8 cellular contexts compared by ENCODE assay signal in the genomic region with DNA sequence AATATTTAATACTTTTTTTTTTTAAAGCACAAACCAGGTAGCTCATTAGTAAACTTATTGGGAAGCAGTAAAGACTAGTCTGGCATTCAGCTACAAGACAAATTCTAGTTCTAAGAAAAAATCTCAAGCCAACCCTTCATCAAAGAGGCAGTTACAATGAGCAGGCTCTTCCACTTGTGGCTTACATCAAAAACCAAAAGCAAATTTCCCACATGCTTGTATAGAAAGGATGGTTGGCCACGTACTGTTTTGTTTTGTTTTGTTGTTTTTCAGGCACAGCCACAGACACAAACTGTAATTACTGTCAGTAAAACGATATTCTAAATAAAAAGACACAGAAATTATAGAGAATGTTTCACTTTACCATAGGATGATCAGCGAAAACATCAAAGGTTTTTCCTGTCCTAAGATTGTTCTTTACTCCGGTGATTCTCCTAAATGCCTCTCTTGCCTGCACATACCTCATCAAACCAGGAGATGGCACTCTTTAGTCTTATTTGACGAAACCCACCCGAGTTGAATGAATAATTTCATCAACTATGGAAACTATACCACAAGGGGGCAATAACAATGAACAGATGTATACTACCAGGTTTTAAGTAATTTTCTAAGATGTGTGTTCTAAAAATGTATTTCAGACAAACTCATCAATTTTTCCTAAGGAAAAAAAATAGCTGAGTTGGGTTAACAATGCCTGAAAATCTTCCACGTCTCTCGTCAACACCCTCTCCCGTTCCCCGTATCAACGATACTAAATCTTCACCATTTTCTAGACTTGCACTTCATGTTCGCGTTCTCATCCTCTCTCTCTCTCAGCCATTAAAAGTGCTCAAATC. TPM values are rescaled to one million over a fixed set of nuclear protein-coding genes. Genes with fewer than 3 reads are reported as not detected.
A peak's percentile ranks its signal among the peaks of the same experiment; 100 is the strongest.
DNase-seq lines count a peak whose midpoint lies in the region; ATAC-seq and TF ChIP-seq lines count a peak whose summit lies in the region.

No MANE protein-coding gene starts in this region.

- peak; percentile 97 for TF ChIP-seq CTCF in LNCaP clone FGC (IDR thresholded peaks at IDR 0.05; ENCODE audit: control insufficient read depth, extremely low read depth, insufficient read depth)
- TF ChIP-seq CTCF in Peyer's patch (IDR thresholded peaks at IDR 0.05), result peak; percentile 90 to 100 (median 100)

- no peaks in the 10 kb centered on the region for H3K9me3 ChIP-seq in Peyer's patch
- H3K9me3 ChIP-seq in trophoblast cell (ENCODE audit: insufficient read depth, low read depth, low read length), result no peaks in the 10 kb centered on the region

- no peak overlapping the region for H2BK120ac ChIP-seq in trophoblast cell (ENCODE audit: insufficient read depth, low read length, poor library complexity)

- 100% methylated on average over 7 of the region's 13 CpGs for WGBS in trophoblast cell (ENCODE audit: extremely low coverage, insufficient coverage, insufficient read length)

- H3K23ac ChIP-seq in trophoblast cell (ENCODE audit: low read length), result no peak overlapping the region

- H3K79me1 ChIP-seq in trophoblast cell (ENCODE audit: low read length), result no peaks in the 10 kb centered on the region

- no peak overlapping the region for H3K4ac ChIP-seq in trophoblast cell (ENCODE audit: low read depth, low read length)

- no peak overlapping the region for H4K8ac ChIP-seq in trophoblast cell (ENCODE audit: low read depth, low read length)

- no peak overlapping the region for H3K4me2 ChIP-seq in trophoblast cell (ENCODE audit: low read length)

- no peak overlapping the region for H3K14ac ChIP-seq in trophoblast cell (ENCODE audit: low read length)

- H3K4me3 ChIP-seq in LNCaP clone FGC (ENCODE audit: low read depth, low read length) (no peak overlapping the region), Peyer's patch (peak overlapping the region in 3 of 4 donors; percentile 4 to 24 (median 13)), trophoblast cell (ENCODE audit: low read depth, low read length) (no peak overlapping the region)

- H3K79me2 ChIP-seq in trophoblast cell (ENCODE audit: control insufficient read depth, insufficient read depth, low read length, poor library complexity), result no peaks in the 10 kb centered on the region

- no peaks in the 10 kb centered on the region for H3K27me3 ChIP-seq in Peyer's patch
- no peaks in the 10 kb centered on the region for H3K27me3 ChIP-seq in trophoblast cell (ENCODE audit: insufficient read depth, low read length)

- no peak overlapping the region for H3K9ac ChIP-seq in trophoblast cell (ENCODE audit: low read length)

- peaks cover 0 to 7% (median 0%) of the 10 kb centered on the region in 4 donors for H3K4me1 ChIP-seq in Peyer's patch
- H3K4me1 ChIP-seq in trophoblast cell (ENCODE audit: control insufficient read depth in 1 of 2, insufficient read depth in 2 of 2, low read length in 2 of 2), result peaks cover 3 to 4% of the 10 kb centered on the region in 2 experiments

- H3K36me3 ChIP-seq in Peyer's patch (no peaks in the 10 kb centered on the region), trophoblast cell (ENCODE audit: control insufficient read depth in 1 of 2, insufficient read depth in 2 of 2, low read length in 2 of 2) (no peaks in the 10 kb centered on the region)

- H3K27ac ChIP-seq in Peyer's patch (peak overlapping the region in 1 of 4 donors; percentile 67), trophoblast cell (ENCODE audit: low read depth, low read length) (no peak overlapping the region)

- ATAC-seq in GM19455 (IDR thresholded peaks at IDR 0.05; ENCODE audit: unreplicated experiment), result peak; percentile 54

- H2AFZ ChIP-seq in trophoblast cell (ENCODE audit: insufficient read depth, low read length, poor library complexity), result no peak overlapping the region

- DNase-seq in COR-L47 (lab: John Stamatoyannopoulos, UW), result peak; percentile 85
- DNase-seq in LNCaP clone FGC (ENCODE audit: low read depth), result peak; percentile 53
- DNase-seq in Peyer's patch, result peak in 2 of 3 donors; percentile 70 to 78
- peak; percentile 21 for DNase-seq in activated naive CD8-positive, alpha-beta T cell treated with anti-CD3 and anti-CD28 coated beads, Interleukin-2, amount 50 U/mL, for 16 hours (ENCODE audit: low read depth, low spot score)
- DNase-seq in glomerular visceral epithelial cell (ENCODE audit: extremely low spot score), result peak; percentile 77
- DNase-seq in trophoblast cell, result peak; percentile 48 to 95
- no peak for DNase-seq in 8988T

- H4K12ac ChIP-seq in trophoblast cell (ENCODE audit: low read depth, low read length), result no peak overlapping the region

- no peak overlapping the region for H2AK5ac ChIP-seq in trophoblast cell (ENCODE audit: low read length)

- H2BK5ac ChIP-seq in trophoblast cell (ENCODE audit: low read depth, low read length, poor library complexity), result no peak overlapping the region

- H3K18ac ChIP-seq in trophoblast cell (ENCODE audit: low read length), result no peak overlapping the region

- TF ChIP-seq POLR2A in Peyer's patch (IDR thresholded peaks at IDR 0.05), result no peak

- H4K91ac ChIP-seq in trophoblast cell (ENCODE audit: low read depth, low read length), result no peak overlapping the region

- no peak overlapping the region for H2BK12ac ChIP-seq in trophoblast cell (ENCODE audit: low read length)

RNA-seq across cellular contexts. Expression of gene RPL5, which starts 26.9 kb away (rescaled TPM):
- 1,000 to 10,000 TPM in 1 of 4 donors, 100 to 1,000 TPM in 3; 530 to 1,560 (median 801) TPM for total RNA-seq in Peyer's patch
- 3,279 and 3,316 TPM in 2 replicates for polyA plus RNA-seq in trophoblast cell (2013)

Comparison
In these comparisons a context has a peak if more than half of its experiments do, and no peak if none do; other contexts are left out.
1. H3K4me3 ChIP-seq: peak in Peyer's patch (3 of 4); none in LNCaP clone FGC (single experiment) and trophoblast cell (single experiment).